11 cellular contexts compared by ENCODE assay signal in the genomic region with DNA sequence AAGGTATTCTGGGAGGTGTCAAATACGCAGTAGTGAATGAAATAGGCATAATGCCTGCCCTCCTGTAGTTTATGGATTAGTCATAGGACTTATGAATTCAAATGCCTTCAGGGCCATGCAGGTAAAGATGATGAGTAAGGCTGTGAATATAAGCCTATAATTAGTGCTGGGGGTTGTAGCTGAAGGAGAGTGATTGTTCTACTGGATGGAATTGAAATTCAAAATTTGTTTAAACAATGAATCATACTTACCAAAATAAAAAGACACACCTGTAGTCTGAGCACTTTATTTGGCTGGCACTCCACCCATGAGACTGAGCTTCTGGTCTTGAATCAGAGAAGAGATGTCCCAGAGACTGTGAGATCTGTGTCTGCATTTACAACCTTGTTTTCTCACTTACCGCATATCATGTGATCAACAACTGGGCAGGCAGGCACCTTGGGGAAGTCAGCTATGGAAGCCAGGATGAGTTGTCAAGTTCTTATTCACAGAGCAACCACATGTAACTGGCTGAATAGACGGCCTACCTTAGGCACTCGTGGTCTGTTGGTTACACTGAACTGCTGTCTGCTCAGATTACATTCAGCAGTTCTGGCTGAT.
DNase-seq lines count a peak whose midpoint lies in the region; ATAC-seq, FAIRE-seq and TF ChIP-seq lines count a peak whose summit lies in the region.
"Had no signal": no experiment of that assay in that cellular context is flagged by ENCODE, and none has a peak within 500 bp of the region (broad histone marks: within the 10 kb centered on the region; RNA-seq: fewer than 3 reads in every experiment).

No MANE protein-coding gene starts in this region.

- H3K36me3 ChIP-seq in body of pancreas (replicated peaks in 1 of 2; ENCODE audit: insufficient read depth in 1 of 2, low read depth in 2 of 2), result no peaks in the 10 kb centered on the region
- no peaks in the 10 kb centered on the region for H3K36me3 ChIP-seq in upper lobe of right lung

- intact Hi-C loops in body of pancreas (cut with DNase I), result no loop called here
- intact Hi-C loops in upper lobe of right lung (cut with DNase I), result no loop called here

- DNase-seq in HT1080 (ENCODE audit: low read depth), result peak; percentile 76
- DNase-seq in NCI-H2196 (lab: John Stamatoyannopoulos, UW; ENCODE audit: unreplicated experiment), result peak; percentile 89
- DNase-seq in body of pancreas, result no peak
- peak; percentile 4 for DNase-seq in putamen (ENCODE audit: low spot score)
- no peak for DNase-seq in HTR-8/SVneo (ENCODE audit: insufficient read length, low spot score)
- DNase-seq in upper lobe of right lung, result no peak
- DNase-seq: activated T-cell treated with anti-CD3 and anti-CD28 coated beads for 4 hours, HFFc6, mesenchymal stem cell had no signal

- H3K27ac ChIP-seq in body of pancreas (peak overlapping the region in 1 of 4 donors; percentile 20), upper lobe of right lung (no peak overlapping the region)

- TF ChIP-seq CTCF in body of pancreas (IDR thresholded peaks at IDR 0.05) (no peak), upper lobe of right lung (IDR thresholded peaks at IDR 0.05) (no peak)

- TF ChIP-seq POLR2A in body of pancreas (IDR thresholded peaks at IDR 0.05), result no peak

- ATAC-seq in body of pancreas (peak; percentile 24), upper lobe of right lung (no peak), HG02642 (IDR thresholded peaks at IDR 0.05; ENCODE audit: poor library complexity, unreplicated experiment) (no peak), HG03342 (IDR thresholded peaks at IDR 0.05; ENCODE audit: unreplicated experiment) (no peak)

- FAIRE-seq in HTR-8/SVneo (lab: Jason Lieb, UNC), result no peak

- no peaks in the 10 kb centered on the region for H3K9me3 ChIP-seq in body of pancreas
- H3K9me3 ChIP-seq in upper lobe of right lung, result no peaks in the 10 kb centered on the region

- H3K27me3 ChIP-seq in body of pancreas (no peaks in the 10 kb centered on the region), upper lobe of right lung (no peaks in the 10 kb centered on the region)

- H3K4me1 ChIP-seq in body of pancreas (peaks cover 15% of the 10 kb centered on the region), upper lobe of right lung (no peaks in the 10 kb centered on the region)

- 64 to 69% methylated on average over 4 of the region's 4 CpGs for WGBS in body of pancreas, 2 donors

- H3K4me3 ChIP-seq in body of pancreas (no peak overlapping the region), upper lobe of right lung (no peak overlapping the region)

Comparison
In these comparisons a context has a peak if more than half of its experiments do, and no peak if none do; other contexts are left out.
1. DNase-seq: peak in HT1080 (single experiment), NCI-H2196 (single experiment) and putamen (single experiment); none in body of pancreas (0 of 4), HTR-8/SVneo (single experiment) and upper lobe of right lung (single experiment).